2 cellular contexts compared by ENCODE assay signal in genomic region chr16:59169168-59169567, GRCh38.
TF ChIP-seq lines count a peak whose summit lies in the region.

No MANE protein-coding gene starts in this region.

TF ChIP-seq in WTC11, 78 proteins besides CTCF, POLR2A, EP300 and RAD21 (continued from another document):
- TF ChIP-seq MLX (CRISPR knock-in tag; IDR thresholded peaks at IDR 0.05), result no peak
TF ChIP-seq in WTC11: peak in this region for 0.

TF ChIP-seq in HepG2, 621 proteins besides CTCF, POLR2A, EP300 and RAD21:
- TF ChIP-seq MAFF (IDR thresholded peaks at IDR 0.05; ENCODE audit: low read depth, low read length) (no peak), ZNF441 (CRISPR knock-in tag; IDR thresholded peaks at IDR 0.05; ENCODE audit: borderline replicate concordance) (no peak), ZSCAN25 (CRISPR knock-in tag; IDR thresholded peaks at IDR 0.05) (no peak), MBNL3 (CRISPR knock-in tag; conservative IDR thresholded peaks at IDR 0.05) (no peak), KDM5A (IDR thresholded peaks at IDR 0.05; ENCODE audit: borderline replicate concordance, low read length) (no peak), CEBPB (IDR thresholded peaks at IDR 0.05; ENCODE audit: borderline replicate concordance, low read depth, low read length) (no peak), ISL2 (CRISPR knock-in tag; IDR thresholded peaks at IDR 0.05) (no peak), ZSCAN21 (CRISPR knock-in tag; IDR thresholded peaks at IDR 0.05; ENCODE audit: borderline replicate concordance) (no peak), SKI (IDR thresholded peaks at IDR 0.05; ENCODE audit: partially characterized antibody) (no peak), BCL6 (CRISPR knock-in tag; IDR thresholded peaks at IDR 0.05) (no peak), ZNF121 (CRISPR knock-in tag; IDR thresholded peaks at IDR 0.05) (no peak)
